ENCODE assay signal across 16 cellular contexts in the genomic region with DNA sequence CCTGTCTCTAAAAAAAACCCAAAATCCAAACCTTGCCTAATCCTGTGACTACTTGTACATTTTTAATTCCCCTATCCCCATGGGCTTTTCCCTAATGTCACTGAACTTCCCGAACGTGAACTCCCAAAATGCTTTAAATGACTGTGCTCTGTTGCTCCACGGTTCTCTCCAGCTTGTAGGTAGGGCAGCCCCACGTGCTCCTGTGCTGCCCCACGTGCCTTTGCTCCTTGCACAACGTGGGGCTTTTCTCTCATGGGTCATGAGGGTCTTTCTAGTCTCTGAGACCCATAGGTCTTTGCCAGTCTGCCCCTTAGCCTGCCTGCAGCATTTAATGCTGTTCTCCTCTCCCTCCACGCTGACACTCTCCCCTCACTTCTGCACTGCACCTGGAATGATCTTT.
DNase-seq lines count a peak whose midpoint lies in the region; ATAC-seq, FAIRE-seq and TF ChIP-seq lines count a peak whose summit lies in the region.
"Had no signal": no experiment of that assay in that cellular context is flagged by ENCODE, and none has a peak within 500 bp of the region (broad histone marks: within the 10 kb centered on the region; RNA-seq: fewer than 3 reads in every experiment).

No MANE protein-coding gene starts in this region.

- peaks cover 0 to 22% of the 10 kb centered on the region in 2 experiments; a peak in 2 of 5 replicates for H3K27me3 ChIP-seq in HepG2 (ENCODE audit: control insufficient read depth in 1 of 2, insufficient read depth in 2 of 2, low read length in 2 of 2)
- H3K27me3 ChIP-seq in right lobe of liver: no peaks in the 10 kb centered on the region
- no peaks in the 10 kb centered on the region; a peak in 1 of 7 replicates for H3K27me3 ChIP-seq in H1 (replicated peaks in 1 of 4; ENCODE audit: control insufficient read depth in 3 of 4, extremely low read depth in 1 of 4, insufficient read depth in 3 of 4, low read length in 3 of 4)
- peaks cover 0 to 5% (median 0%) of the 10 kb centered on the region in 3 experiments for H3K27me3 ChIP-seq in neuronal stem cell (ENCODE audit: control insufficient read depth in 3 of 3, insufficient read depth in 3 of 3, low read depth in 1 of 3, low read length in 3 of 3)
- H3K27me3 ChIP-seq in CD8-positive, alpha-beta T cell (ENCODE audit: insufficient read depth, low read length): no peaks in the 10 kb centered on the region

- no peak for TF ChIP-seq EP300 in HepG2 (IDR thresholded peaks at IDR 0.05; ENCODE audit: low read depth in 2 of 2, low read length in 2 of 2)
- no peak for TF ChIP-seq EP300 in HepG2 (CRISPR knock-in tag; IDR thresholded peaks at IDR 0.05; ENCODE audit: borderline replicate concordance)
- TF ChIP-seq EP300 in H1 (IDR thresholded peaks at IDR 0.05; ENCODE audit: borderline replicate concordance in 1 of 2, low read depth in 2 of 2, low read length in 2 of 2): no peak

- DNase-seq in HepG2 (ENCODE audit: low spot score) (no peak), right lobe of liver (no peak), H1 (ENCODE audit: low read depth in 1 of 2, low spot score in 2 of 2) (no peak), neuronal stem cell (ENCODE audit: low spot score) (no peak)
- DNase-seq in CD8-positive, alpha-beta T cell: no peak
- DNase-seq: CD4-positive, alpha-beta T cell; DMS153; DMS79; GDM1; H7 had no signal

- H4K20me1 ChIP-seq in HepG2 (ENCODE audit: insufficient read depth, low read length) (no peaks in the 10 kb centered on the region), H1 (replicated peaks in 1 of 2; ENCODE audit: control insufficient read depth in 1 of 2, insufficient read depth in 2 of 2, low read length in 2 of 2) (no peaks in the 10 kb centered on the region)

- H3K79me2 ChIP-seq in HepG2 (ENCODE audit: insufficient read depth, low read length): no peaks in the 10 kb centered on the region
- H3K79me2 ChIP-seq in H1 (ENCODE audit: control insufficient read depth in 1 of 2, insufficient read depth in 2 of 2, low read length in 2 of 2): no peaks in the 10 kb centered on the region

- H3K79me1 ChIP-seq in H1 (ENCODE audit: low read depth, low read length) (no peaks in the 10 kb centered on the region), neuronal stem cell (ENCODE audit: low read depth, low read length) (no peaks in the 10 kb centered on the region)

- in situ Hi-C loops in HepG2 (cut with HindIII; ENCODE audit: extremely low pct_ligation_motif_present, low pct_unique_long_range_greater_than_20kb): no loop called here

- no peaks in the 10 kb centered on the region for H3K9me3 Mint-ChIP-seq in CD8-positive, alpha-beta T cell
- H3K9me3 Mint-ChIP-seq: CD4-positive, alpha-beta T cell; GM23338 had no signal

- H4K91ac ChIP-seq in H1 (replicated peaks; ENCODE audit: insufficient read length, low read length): peak overlapping the region; percentile 83
- H4K91ac ChIP-seq in neuronal stem cell (ENCODE audit: low read depth, low read length, poor library complexity): no peak overlapping the region

- ATAC-seq in HepG2 (no peak), right lobe of liver (no peak), GM18511 (IDR thresholded peaks at IDR 0.05; ENCODE audit: unreplicated experiment) (no peak)
- no peak for ATAC-seq in CD8-positive, alpha-beta T cell

- H3K27ac Mint-ChIP-seq in CD8-positive, alpha-beta T cell: no peak overlapping the region
- H3K27ac Mint-ChIP-seq: B cell; CD4-positive, alpha-beta T cell; GM23338 had no signal

- H3K23ac ChIP-seq in H1 (ENCODE audit: insufficient read length): no peak overlapping the region
- no peak overlapping the region for H3K23ac ChIP-seq in neuronal stem cell (ENCODE audit: low read depth, low read length, poor library complexity)

- 0 out of 2 replicates have a peak overlapping the region, but pooled peaks have one; percentile 46 for H2BK12ac ChIP-seq in H1 (ENCODE audit: low read depth, low read length)
- H2BK12ac ChIP-seq in neuronal stem cell (ENCODE audit: low read length): no peak overlapping the region

- no peaks in the 10 kb centered on the region for H3K4me1 Mint-ChIP-seq in CD8-positive, alpha-beta T cell (ENCODE audit: low read depth)
- H3K4me1 Mint-ChIP-seq: B cell had no signal

- H2AK5ac ChIP-seq in H1 (ENCODE audit: low read depth, low read length): no peak overlapping the region
- H2AK5ac ChIP-seq in neuronal stem cell (ENCODE audit: low read depth, low read length): peak overlapping the region; percentile 3

- H3K27ac ChIP-seq in HepG2 (ENCODE audit: extremely low read length, insufficient read depth, low read length) (no peak overlapping the region), right lobe of liver (no peak overlapping the region), H1 (ENCODE audit: low read depth, low read length) (no peak overlapping the region), neuronal stem cell (replicated peaks; ENCODE audit: low read length) (no peak overlapping the region)
- no peak overlapping the region for H3K27ac ChIP-seq in CD8-positive, alpha-beta T cell (ENCODE audit: low read depth, low read length)
- H3K27ac ChIP-seq: C4-2B had no signal

- H3K4me1 ChIP-seq in HepG2 (ENCODE audit: insufficient read depth, low read length) (no peaks in the 10 kb centered on the region), right lobe of liver (no peaks in the 10 kb centered on the region), H1 (replicated peaks in 1 of 4; ENCODE audit: control insufficient read depth in 3 of 4, insufficient read depth in 4 of 4, low read length in 3 of 4) (peaks cover 0 to 13% (median 8%) of the 10 kb centered on the region in 4 experiments; a peak in 5 of 7 replicates), neuronal stem cell (ENCODE audit: control insufficient read depth in 2 of 2, insufficient read depth in 1 of 2, low read depth in 1 of 2, low read length in 2 of 2) (peaks cover 0 to 19% of the 10 kb centered on the region in 2 donors)
- no peaks in the 10 kb centered on the region for H3K4me1 ChIP-seq in CD8-positive, alpha-beta T cell (ENCODE audit: insufficient read depth, low read length)

- no peak overlapping the region for H2AFZ ChIP-seq in HepG2 (ENCODE audit: low read length)
- no peak overlapping the region for H2AFZ ChIP-seq in H1 (ENCODE audit: low read length)
- H2AFZ ChIP-seq in neuronal stem cell (ENCODE audit: low read length): no peak overlapping the region
- H2AFZ ChIP-seq: GM23338 had no signal

- H2BK15ac ChIP-seq in H1 (ENCODE audit: low read length): peak overlapping the region; percentile 75
- no peak overlapping the region for H2BK15ac ChIP-seq in neuronal stem cell (ENCODE audit: low read length)

- 0% methylated on average over 7 of the region's 7 CpGs for WGBS in HepG2 (ENCODE audit: low lambda C conversion rate)
- WGBS in right lobe of liver (ENCODE audit: insufficient coverage, low coverage, low lambda C conversion rate, missing lambda C conversion rate): 46% methylated on average over 5 of the region's 7 CpGs
- 87% methylated on average over 7 of the region's 7 CpGs; no CpG with 5 or more reads in 1 of the 2 experiments for WGBS in H1 (ENCODE audit: extremely low coverage in 1 of 2, insufficient coverage in 1 of 2, insufficient read length in 1 of 2, insufficient replicate concordance in 2 of 2, low coverage in 1 of 2, low lambda C conversion rate in 2 of 2, missing lambda C conversion rate in 1 of 2), 2 experiments
- WGBS in neuronal stem cell (ENCODE audit: extremely low coverage in 2 of 2, insufficient read length in 2 of 2, insufficient replicate concordance in 1 of 2), 2 donors: no CpG with 5 or more reads among the region's 7 CpGs

- no peak for FAIRE-seq in HepG2 (lab: Jason Lieb, UNC)
- FAIRE-seq in H1 (lab: Jason Lieb, UNC): no peak
- FAIRE-seq: GM12892, GM18507 had no signal

- TF ChIP-seq RAD21 in HepG2 (CRISPR knock-in tag; IDR thresholded peaks at IDR 0.05) (no peak), H1 (IDR thresholded peaks at IDR 0.05 in 1 of 2, conservative IDR thresholded peaks at IDR 0.05 in 1 of 2; ENCODE audit: low read depth in 2 of 2, low read length in 2 of 2) (no peak)

- CTCF ChIA-PET in HepG2 (lab: Yijun Ruan, JAX; ENCODE audit: low intra/inter-chr PET ratio, low total read pairs) (no interaction called here), H1 (lab: Charles Lee; ENCODE audit: partially characterized antibody) (no interaction called here)
- CTCF ChIA-PET in CD8-positive, alpha-beta T cell (lab: Charles Lee): no interaction called here

- H2BK120ac ChIP-seq in H1 (replicated peaks; ENCODE audit: low read depth, low read length) (no peak overlapping the region), neuronal stem cell (ENCODE audit: low read depth, low read length) (no peak overlapping the region)

- H3K27me3 Mint-ChIP-seq in CD8-positive, alpha-beta T cell (ENCODE audit: low read depth): peaks cover 2% of the 10 kb centered on the region
- H3K27me3 Mint-ChIP-seq: CD4-positive, alpha-beta T cell had no signal

- H3K4me3 ChIP-seq in HepG2 (replicated peaks in 1 of 3; ENCODE audit: insufficient read depth in 1 of 3, low read depth in 2 of 3, low read length in 3 of 3) (no peak overlapping the region), right lobe of liver (no peak overlapping the region), H1 (ENCODE audit: extremely low read depth in 1 of 4, insufficient read depth in 2 of 4, low read depth in 3 of 4, low read length in 4 of 4) (no peak overlapping the region), neuronal stem cell (ENCODE audit: low read length in 2 of 2) (no peak overlapping the region)
- H3K4me3 ChIP-seq in CD8-positive, alpha-beta T cell (ENCODE audit: low read depth, low read length): no peak overlapping the region
- H3K4me3 ChIP-seq: GM23338 had no signal

- H3K4me2 ChIP-seq in HepG2 (ENCODE audit: low read depth, low read length) (no peak overlapping the region), H1 (ENCODE audit: insufficient read depth in 1 of 2, low read depth in 2 of 2, low read length in 2 of 2) (no peak overlapping the region), neuronal stem cell (ENCODE audit: insufficient read depth, low read length, poor library complexity, severe bottlenecking) (no peak overlapping the region)
- H3K4me2 ChIP-seq: GM23338 had no signal

- H3K36me3 Mint-ChIP-seq in CD8-positive, alpha-beta T cell: no peaks in the 10 kb centered on the region

- TF ChIP-seq POLR2A in HepG2 (IDR thresholded peaks at IDR 0.05; ENCODE audit: insufficient read depth in 1 of 2, low read depth in 2 of 2, low read length in 2 of 2) (no peak), right lobe of liver (IDR thresholded peaks at IDR 0.05) (no peak), H1 (IDR thresholded peaks at IDR 0.05; ENCODE audit: control extremely low read depth in 1 of 2, low read depth in 2 of 2, low read length in 2 of 2) (no peak)

- POLR2A ChIA-PET in HepG2 (lab: Yijun Ruan, JAX): no interaction called here
- POLR2A ChIA-PET in H1 (lab: Charles Lee; ENCODE audit: partially characterized antibody): no interaction called here
- POLR2A ChIA-PET in CD8-positive, alpha-beta T cell (lab: Charles Lee): no interaction called here

- H3K18ac ChIP-seq in H1 (ENCODE audit: extremely low read depth, low read length) (no peak overlapping the region), neuronal stem cell (ENCODE audit: low read length) (no peak overlapping the region)

- no peak overlapping the region for H3K4me3 Mint-ChIP-seq in CD8-positive, alpha-beta T cell
- H3K4me3 Mint-ChIP-seq: B cell; CD4-positive, alpha-beta T cell; GM23338 had no signal

- H3K36me3 ChIP-seq in HepG2 (replicated peaks in 1 of 2; ENCODE audit: control insufficient read depth in 1 of 2, insufficient read depth in 2 of 2, low read length in 2 of 2): no peaks in the 10 kb centered on the region
- H3K36me3 ChIP-seq in right lobe of liver: no peaks in the 10 kb centered on the region
- no peaks in the 10 kb centered on the region for H3K36me3 ChIP-seq in H1 (ENCODE audit: control insufficient read depth in 2 of 4, insufficient read depth in 4 of 4, low read length in 3 of 4)
- no peaks in the 10 kb centered on the region for H3K36me3 ChIP-seq in neuronal stem cell (replicated peaks in 1 of 2; ENCODE audit: control insufficient read depth in 2 of 2, insufficient read depth in 2 of 2, low read length in 2 of 2)
- H3K36me3 ChIP-seq in CD8-positive, alpha-beta T cell (ENCODE audit: insufficient read depth, low read length): no peaks in the 10 kb centered on the region

- peak overlapping the region; percentile 15; the same call in 1 of the 2 replicates for H2BK20ac ChIP-seq in H1 (ENCODE audit: low read length)

- no peaks in the 10 kb centered on the region for H3K23me2 ChIP-seq in H1 (ENCODE audit: low read depth, low read length)

- H3K9me3 ChIP-seq in HepG2 (ENCODE audit: low read length) (no peaks in the 10 kb centered on the region), right lobe of liver (no peaks in the 10 kb centered on the region), H1 (ENCODE audit: insufficient read depth in 2 of 2, low read depth in 1 of 2, low read length in 1 of 2) (no peaks in the 10 kb centered on the region), neuronal stem cell (replicated peaks in 1 of 2; ENCODE audit: control insufficient read depth in 2 of 2, insufficient read depth in 1 of 2, low read depth in 1 of 2, low read length in 2 of 2) (no peaks in the 10 kb centered on the region)
- no peaks in the 10 kb centered on the region for H3K9me3 ChIP-seq in CD8-positive, alpha-beta T cell (ENCODE audit: low read length)

- H3K9ac ChIP-seq in HepG2 (ENCODE audit: insufficient read depth, low read depth, low read length) (no peak overlapping the region), H1 (replicated peaks in 1 of 4; ENCODE audit: extremely low read depth in 1 of 4, low read depth in 3 of 4, low read length in 3 of 4) (no peak overlapping the region), neuronal stem cell (ENCODE audit: low read depth, low read length, poor library complexity) (no peak overlapping the region)

- no peak overlapping the region for H4K5ac ChIP-seq in H1 (ENCODE audit: insufficient read length, low read depth, low read length)

- H3K14ac ChIP-seq in H1 (ENCODE audit: insufficient read length) (no peak overlapping the region), neuronal stem cell (ENCODE audit: low read length) (no peak overlapping the region)

- BruUV-seq in HepG2 (replicated peaks; lab: Mats Ljungman, UMichigan): no TSS peak

- TF ChIP-seq CTCF in HepG2 (CRISPR knock-in tag; IDR thresholded peaks at IDR 0.05) (no peak), right lobe of liver (IDR thresholded peaks at IDR 0.05) (no peak), H1 (IDR thresholded peaks at IDR 0.05; ENCODE audit: control extremely low read depth in 1 of 3, insufficient read depth in 1 of 3, low read depth in 1 of 3, low read length in 3 of 3) (no peak)
- TF ChIP-seq CTCF in CD8-positive, alpha-beta T cell (IDR thresholded peaks at IDR 0.05): no peak

- H4K8ac ChIP-seq in H1 (ENCODE audit: extremely low read depth, insufficient read depth, low read length): no peak overlapping the region; the same call in 1 of the 2 replicates
- H4K8ac ChIP-seq in neuronal stem cell (ENCODE audit: low read depth, low read length): no peak overlapping the region

- no peak overlapping the region for H3K4ac ChIP-seq in H1 (replicated peaks; ENCODE audit: insufficient read length, low read depth, low read length)
- no peak overlapping the region for H3K4ac ChIP-seq in neuronal stem cell (ENCODE audit: low read length)

- 0 out of 2 replicates have a peak overlapping the region, but pooled peaks have one; percentile 49 for H2BK5ac ChIP-seq in H1 (ENCODE audit: low read depth, low read length)
- H2BK5ac ChIP-seq in neuronal stem cell (ENCODE audit: low read length): no peak overlapping the region

- intact Hi-C loops in HepG2 (cut with micrococcal nuclease; ENCODE audit: unreplicated experiment): no loop called here
- intact Hi-C loops in right lobe of liver (cut with DNase I): no loop called here
- intact Hi-C loops in CD8-positive, alpha-beta T cell (cut with DNase I, micrococcal nuclease): no loop called here

- no peak overlapping the region for H3K56ac ChIP-seq in H1 (replicated peaks; ENCODE audit: insufficient read length, low read depth, low read length)
